In genomic region chr2:127118038-127118437, GRCh38 we compare ENCODE assay signal across 21 cellular contexts. TPM values are rescaled to one million over a fixed set of nuclear protein-coding genes. Genes with fewer than 3 reads are reported as not detected.
DNase-seq lines count a peak whose midpoint lies in the region; TF ChIP-seq lines count a peak whose summit lies in the region.
"Had no signal": no experiment of that assay in that cellular context is flagged by ENCODE, and none has a peak within 500 bp of the region (broad histone marks: within the 10 kb centered on the region; RNA-seq: fewer than 3 reads in every experiment).

No MANE protein-coding gene starts in this region.

- H3K4me1 Mint-ChIP-seq in activated CD4-positive, alpha-beta memory T cell treated with anti-CD3 and anti-CD28 coated beads, Interleukin-2, amount 10 ng/mL, durations not matched to agents 7 days and 5 days: no peaks in the 10 kb centered on the region
- no peaks in the 10 kb centered on the region for H3K4me1 Mint-ChIP-seq in activated CD4-positive, alpha-beta memory T cell treated with anti-CD3 and anti-CD28 coated beads for 36 hours (ENCODE audit: low read depth)
- H3K4me1 Mint-ChIP-seq: CD4-positive, alpha-beta memory T cell; GM23338 had no signal

- H3K4me1 ChIP-seq in colonic mucosa: no peaks in the 10 kb centered on the region
- H3K4me1 ChIP-seq: HAP-1 had no signal

- TF ChIP-seq CTCF in colonic mucosa (IDR thresholded peaks at IDR 0.05): no peak

- H3K4me3 Mint-ChIP-seq in activated CD4-positive, alpha-beta memory T cell treated with anti-CD3 and anti-CD28 coated beads, Interleukin-2, amount 10 ng/mL, durations not matched to agents 7 days and 5 days: no peak overlapping the region
- H3K4me3 Mint-ChIP-seq in activated CD4-positive, alpha-beta memory T cell treated with anti-CD3 and anti-CD28 coated beads for 36 hours: no peak overlapping the region
- H3K4me3 Mint-ChIP-seq: CD4-positive, alpha-beta memory T cell; GM23338 had no signal

- peaks cover 7% of the 10 kb centered on the region for H3K27me3 Mint-ChIP-seq in activated CD4-positive, alpha-beta memory T cell treated with anti-CD3 and anti-CD28 coated beads, Interleukin-2, amount 10 ng/mL, durations not matched to agents 7 days and 5 days
- H3K27me3 Mint-ChIP-seq in activated CD4-positive, alpha-beta memory T cell treated with anti-CD3 and anti-CD28 coated beads for 36 hours: no peaks in the 10 kb centered on the region

- no peaks in the 10 kb centered on the region for H3K36me3 Mint-ChIP-seq in activated CD4-positive, alpha-beta memory T cell treated with anti-CD3 and anti-CD28 coated beads, Interleukin-2, amount 10 ng/mL, durations not matched to agents 7 days and 5 days (ENCODE audit: low read depth)
- no peaks in the 10 kb centered on the region for H3K36me3 Mint-ChIP-seq in activated CD4-positive, alpha-beta memory T cell treated with anti-CD3 and anti-CD28 coated beads for 36 hours
- H3K36me3 Mint-ChIP-seq: CD4-positive, alpha-beta memory T cell had no signal

- intact Hi-C loops in activated CD4-positive, alpha-beta memory T cell treated with anti-CD3 and anti-CD28 coated beads for 36 hours (cut with micrococcal nuclease): no loop called here
- intact Hi-C loops in colonic mucosa (cut with DNase I): no loop called here

- H3K36me3 ChIP-seq in colonic mucosa: no peaks in the 10 kb centered on the region
- H3K36me3 ChIP-seq: BLaER1, HAP-1 had no signal

- no peaks in the 10 kb centered on the region for H3K27me3 ChIP-seq in colonic mucosa
- H3K27me3 ChIP-seq: BLaER1 had no signal

- no peak overlapping the region for H3K27ac ChIP-seq in colonic mucosa
- H3K27ac ChIP-seq in temporal lobe (ENCODE audit: low read depth, low read length): peak overlapping the region; percentile 99
- H3K27ac ChIP-seq: 22Rv1, BLaER1 had no signal

- H3K9me3 ChIP-seq in colonic mucosa: no peaks in the 10 kb centered on the region
- H3K9me3 ChIP-seq: HAP-1 had no signal

- no peak overlapping the region for H3K27ac Mint-ChIP-seq in activated CD4-positive, alpha-beta memory T cell treated with anti-CD3 and anti-CD28 coated beads, Interleukin-2, amount 10 ng/mL, durations not matched to agents 7 days and 5 days
- H3K27ac Mint-ChIP-seq in activated CD4-positive, alpha-beta memory T cell treated with anti-CD3 and anti-CD28 coated beads for 36 hours: no peak overlapping the region
- H3K27ac Mint-ChIP-seq: CD4-positive, alpha-beta memory T cell; GM23338 had no signal

- H3K4me3 ChIP-seq in colonic mucosa: no peak overlapping the region
- H3K4me3 ChIP-seq: BLaER1, GM23338, HAP-1 had no signal

- CTCF ChIA-PET in activated CD4-positive, alpha-beta memory T cell treated with anti-CD3 and anti-CD28 coated beads, Interleukin-2, amount 10 ng/mL, durations not matched to agents 7 days and 5 days (lab: Charles Lee): no interaction called here
- CTCF ChIA-PET in activated CD4-positive, alpha-beta memory T cell treated with anti-CD3 and anti-CD28 coated beads for 36 hours (lab: Charles Lee): no interaction called here

- H3K9me3 Mint-ChIP-seq in activated CD4-positive, alpha-beta memory T cell treated with anti-CD3 and anti-CD28 coated beads, Interleukin-2, amount 10 ng/mL, durations not matched to agents 7 days and 5 days: no peaks in the 10 kb centered on the region
- no peaks in the 10 kb centered on the region for H3K9me3 Mint-ChIP-seq in activated CD4-positive, alpha-beta memory T cell treated with anti-CD3 and anti-CD28 coated beads for 36 hours
- H3K9me3 Mint-ChIP-seq: CD4-positive, alpha-beta memory T cell had no signal

- POLR2A ChIA-PET in activated CD4-positive, alpha-beta memory T cell treated with anti-CD3 and anti-CD28 coated beads, Interleukin-2, amount 10 ng/mL, durations not matched to agents 7 days and 5 days (lab: Charles Lee): no interaction called here
- POLR2A ChIA-PET in activated CD4-positive, alpha-beta memory T cell treated with anti-CD3 and anti-CD28 coated beads for 36 hours (lab: Charles Lee): no interaction called here

- H3K9ac ChIP-seq in colonic mucosa (ENCODE audit: low read depth in 2 of 2, low read length in 2 of 2): no peak overlapping the region
- H3K9ac ChIP-seq: BLaER1 had no signal

- peak; percentile 10 for DNase-seq in activated CD4-positive, alpha-beta memory T cell treated with anti-CD3 and anti-CD28 coated beads, Interleukin-2, amount 10 ng/mL, durations not matched to agents 7 days and 5 days
- DNase-seq in activated CD4-positive, alpha-beta memory T cell treated with anti-CD3 and anti-CD28 coated beads for 36 hours: no peak
- DNase-seq in colonic mucosa: peak; percentile 12
- peak; percentile 77 for DNase-seq in mesenteric fat pad (ENCODE audit: low spot score)
- no peak for DNase-seq in HuH-7 (ENCODE audit: low spot score)
- no peak for DNase-seq in HCEC 1CT
- DNase-seq in CD1c-positive myeloid dendritic cell (ENCODE audit: extremely low spot score): no peak
- DNase-seq: ACHN; CD4-positive, alpha-beta memory T cell; DND-41; KG1; NCI-H1092 treated with DMSO at 0.1 percent for 48 hours; NCI-H1436 treated with DMSO at 0.1 percent for 48 hours; NCI-H1930; NCI-H748 treated with DMSO at 0.1 percent for 48 hours; SIG-M5 had no signal

RNA-seq across cellular contexts. Expression of gene BIN1, which starts 11.1 kb away (rescaled TPM):
- total RNA-seq in activated CD4-positive, alpha-beta memory T cell treated with anti-CD3 and anti-CD28 coated beads, Interleukin-2, amount 10 ng/mL, durations not matched to agents 7 days and 5 days: 100 to 1,000 TPM; 130 to 131 TPM
- total RNA-seq in activated CD4-positive, alpha-beta memory T cell treated with anti-CD3 and anti-CD28 coated beads for 36 hours: 10 to 100 TPM; 55.4 to 58.2 TPM
- 10 to 100 TPM; 38.5 to 60.8 TPM for total RNA-seq in colonic mucosa
- 87.0 TPM for total RNA-seq in mesenteric fat pad
- total RNA-seq in temporal lobe: 42.8 TPM

Comparison
In these comparisons a context has a peak if more than half of its experiments do, and no peak if none do; other contexts are left out.
1. DNase-seq: peak in activated CD4-positive, alpha-beta memory T cell treated with anti-CD3 and anti-CD28 coated beads, Interleukin-2, amount 10 ng/mL, durations not matched to agents 7 days and 5 days (single experiment), colonic mucosa (single experiment) and mesenteric fat pad (single experiment); none in activated CD4-positive, alpha-beta memory T cell treated with anti-CD3 and anti-CD28 coated beads for 36 hours (single experiment), HuH-7 (single experiment), HCEC 1CT (single experiment) and CD1c-positive myeloid dendritic cell (single experiment).